Comparison of ENCODE assay signal across 9 cellular contexts in the genomic region with DNA sequence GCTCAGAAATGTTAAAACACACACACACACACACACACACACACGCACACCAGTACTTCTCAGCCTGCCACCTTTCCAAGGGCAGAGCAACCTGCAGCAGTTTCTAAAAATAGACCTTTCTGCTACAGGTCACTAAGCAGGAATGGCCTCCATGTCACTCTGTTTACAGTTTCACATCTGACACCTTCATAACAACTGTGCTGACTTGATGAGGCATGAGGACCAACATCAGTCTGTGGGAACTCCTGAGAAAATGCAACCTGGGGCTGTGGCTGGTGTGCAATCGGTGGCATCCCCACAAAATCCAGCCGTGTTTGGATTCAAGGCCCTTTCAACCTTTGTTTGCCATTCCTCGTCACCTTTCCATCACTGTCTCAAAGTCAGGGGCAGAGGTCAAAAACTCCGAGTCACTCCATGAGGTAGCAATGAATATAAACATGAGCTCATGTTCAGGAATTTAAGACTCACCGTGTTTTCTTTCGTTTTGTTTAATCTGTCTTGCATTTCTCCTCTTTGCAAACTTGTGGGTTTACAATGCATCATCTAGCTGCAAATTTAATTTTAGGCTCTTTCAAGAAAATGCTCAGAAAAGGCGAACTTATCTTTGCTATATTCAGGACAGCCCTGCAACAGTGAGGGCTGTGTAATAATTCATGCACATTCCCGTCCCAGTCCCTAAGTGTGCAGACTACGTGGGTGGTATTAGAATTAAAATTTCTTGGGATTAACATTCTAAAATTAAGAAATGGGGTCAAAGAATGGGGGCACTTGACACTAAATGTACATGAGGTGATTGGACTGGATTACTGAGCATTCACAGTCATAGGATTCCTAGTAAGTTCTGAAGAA.
DNase-seq lines count a peak whose midpoint lies in the region; ATAC-seq, FAIRE-seq and TF ChIP-seq lines count a peak whose summit lies in the region.
"Had no signal": no experiment of that assay in that cellular context is flagged by ENCODE, and none has a peak within 500 bp of the region (broad histone marks: within the 10 kb centered on the region; RNA-seq: fewer than 3 reads in every experiment).

No MANE protein-coding gene starts in this region.

- H3K27ac ChIP-seq in SJSA1 = peak overlapping the region; percentile 75
- peak overlapping the region; percentile 18 to 35 for H3K27ac ChIP-seq in thoracic aorta

- H3K36me3 ChIP-seq in SJSA1 (no peaks in the 10 kb centered on the region), thoracic aorta (no peaks in the 10 kb centered on the region)

- H3K9me3 ChIP-seq in SJSA1 (replicated peaks) (no peaks in the 10 kb centered on the region), thoracic aorta (no peaks in the 10 kb centered on the region)

- DNase-seq in NCI-H345 (lab: John Stamatoyannopoulos, UW) (peak; percentile 15), NCI-H345 treated with DMSO at 0.1 percent for 48 hours (lab: John Stamatoyannopoulos, UW; ENCODE audit: unreplicated experiment) (no peak), SJSA1 (ENCODE audit: low read depth in 1 of 2, low spot score in 2 of 2) (peak; percentile 75 to 89), iris pigment epithelial cell (ENCODE audit: low read depth) (peak; percentile 84), thoracic aorta (ENCODE audit: low spot score) (no peak), D721Med (ENCODE audit: insufficient read length, low spot score) (no peak)

- ATAC-seq in thoracic aorta (ENCODE audit: insufficient number of reproducible peaks, low FRiP score, low read depth) (no peak), GM21390 (IDR thresholded peaks at IDR 0.05; ENCODE audit: unreplicated experiment) (no peak), GM21786 (IDR thresholded peaks at IDR 0.05; ENCODE audit: unreplicated experiment) (no peak)

- H3K4me3 ChIP-seq in SJSA1 (no peak overlapping the region), thoracic aorta (peak overlapping the region; percentile 55)

- TF ChIP-seq CTCF in thoracic aorta (IDR thresholded peaks at IDR 0.05) (no peak), D721Med (IDR thresholded peaks at IDR 0.05; ENCODE audit: insufficient read depth, missing control alignments) (no peak)

- H3K4me1 ChIP-seq in SJSA1 (replicated peaks) (peaks cover 65% of the 10 kb centered on the region), thoracic aorta (ENCODE audit: control insufficient read depth in 1 of 2, low read depth in 2 of 2) (peaks cover 3 to 48% of the 10 kb centered on the region in 2 donors)

- H3K27me3 ChIP-seq in SJSA1 (replicated peaks) = no peaks in the 10 kb centered on the region
- H3K27me3 ChIP-seq in thoracic aorta (replicated peaks; ENCODE audit: insufficient read depth) = no peaks in the 10 kb centered on the region

- FAIRE-seq in D721Med (lab: Jason Lieb, UNC) = no peak
- FAIRE-seq: GM12891 had no signal

Comparison
In these comparisons a context has a peak if more than half of its experiments do, and no peak if none do; other contexts are left out.
1. DNase-seq: peak in NCI-H345 (single experiment), SJSA1 (2 of 2) and iris pigment epithelial cell (single experiment); none in NCI-H345 treated with DMSO at 0.1 percent for 48 hours (single experiment), thoracic aorta (single experiment) and D721Med (single experiment).